11 cellular contexts compared by ENCODE assay signal in the genomic region with DNA sequence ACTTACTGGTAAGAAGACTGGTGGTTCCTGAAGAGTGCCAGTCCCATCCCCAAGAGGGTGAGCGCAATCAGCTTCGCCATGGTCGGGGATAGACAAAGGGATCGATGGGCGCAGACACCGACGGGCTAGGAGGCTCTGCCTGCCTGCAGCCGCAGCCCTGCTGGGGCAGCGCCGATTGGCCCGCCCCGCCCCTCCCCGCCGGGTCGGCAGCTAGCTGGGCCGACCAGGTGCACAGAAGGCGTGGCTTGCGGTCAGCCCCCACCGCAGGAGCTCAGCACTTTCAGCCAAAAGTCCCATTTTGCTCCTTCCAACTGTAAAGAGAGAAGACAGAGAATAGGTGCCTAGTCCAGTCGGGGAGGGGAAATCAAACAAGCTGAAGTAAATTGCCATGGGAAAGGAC. TPM values are rescaled to one million over a fixed set of nuclear protein-coding genes. Genes with fewer than 3 reads are reported as not detected.
A peak's percentile ranks its signal among the peaks of the same experiment; 100 is the strongest.
DNase-seq lines count a peak whose midpoint lies in the region; ATAC-seq and FAIRE-seq lines count a peak whose summit lies in the region.
"Had no signal": no experiment of that assay in that cellular context is flagged by ENCODE, and none has a peak within 500 bp of the region (broad histone marks: within the 10 kb centered on the region; RNA-seq: fewer than 3 reads in every experiment).

Gene PON1 (minus strand): TSS at position 137 of the 400 bp plus-strand sequence. CDS start 57 bp downstream, at position 80.

- no peak within 1 kb of the TSS for H3K27ac ChIP-seq in small intestine (ENCODE audit: low read depth in 1 of 2, low read length in 1 of 2)
- H3K27ac ChIP-seq: dorsolateral prefrontal cortex had no signal

- H3K4me3 ChIP-seq in small intestine (ENCODE audit: low read depth in 1 of 2, low read length in 2 of 2), result no peak within 1 kb of the TSS
- H3K4me3 ChIP-seq: dorsolateral prefrontal cortex had no signal

- H3K27me3 Mint-ChIP-seq in activated CD4-positive, alpha-beta memory T cell treated with anti-CD3 and anti-CD28 coated beads for 36 hours, result peaks cover 9% of the 10 kb centered on the region
- peaks cover 10% of the 10 kb centered on the region for H3K27me3 Mint-ChIP-seq in activated CD4-positive, alpha-beta memory T cell treated with anti-CD3 and anti-CD28 coated beads, Interleukin-2, amount 10 ng/mL, durations not matched to agents 7 days and 5 days
- peaks cover 19% of the 10 kb centered on the region for H3K27me3 Mint-ChIP-seq in activated naive CD8-positive, alpha-beta T cell treated with anti-CD3 and anti-CD28 coated beads for 36 hours

- no peaks in the 10 kb centered on the region for H3K27me3 ChIP-seq in small intestine (ENCODE audit: control insufficient read depth in 2 of 2, insufficient read depth in 2 of 2, low read length in 2 of 2)

- peak; percentile 43 for ATAC-seq in HG03565 (IDR thresholded peaks at IDR 0.05; ENCODE audit: unreplicated experiment)
- ATAC-seq: activated CD4-positive, CD25-positive, alpha-beta regulatory T cell treated with anti-CD3 and anti-CD28 coated beads, Interleukin-2, amount 50 U/mL, for 24 hours had no signal

- CTCF ChIA-PET in activated CD4-positive, alpha-beta memory T cell treated with anti-CD3 and anti-CD28 coated beads for 36 hours (lab: Charles Lee), result no interaction called here
- CTCF ChIA-PET in activated CD4-positive, alpha-beta memory T cell treated with anti-CD3 and anti-CD28 coated beads, Interleukin-2, amount 10 ng/mL, durations not matched to agents 7 days and 5 days (lab: Charles Lee), result no interaction called here

- no peaks in the 10 kb centered on the region for H3K4me1 Mint-ChIP-seq in activated CD4-positive, alpha-beta memory T cell treated with anti-CD3 and anti-CD28 coated beads for 36 hours (ENCODE audit: low read depth)
- H3K4me1 Mint-ChIP-seq in activated CD4-positive, alpha-beta memory T cell treated with anti-CD3 and anti-CD28 coated beads, Interleukin-2, amount 10 ng/mL, durations not matched to agents 7 days and 5 days, result no peaks in the 10 kb centered on the region
- peaks cover 7% of the 10 kb centered on the region for H3K4me1 Mint-ChIP-seq in activated naive CD8-positive, alpha-beta T cell treated with anti-CD3 and anti-CD28 coated beads for 36 hours

- no peak for FAIRE-seq in small intestine (lab: Jason Lieb, UNC)

- in situ Hi-C loops in G401 (cut with HindIII; ENCODE audit: low sequenced_read_pairs), result no loop called here

- peaks cover 0 to 2% of the 10 kb centered on the region in 2 donors for H3K4me1 ChIP-seq in small intestine (ENCODE audit: control insufficient read depth in 2 of 2, insufficient read depth in 1 of 2, low read depth in 1 of 2, low read length in 1 of 2)

- no peaks in the 10 kb centered on the region for H3K9me3 Mint-ChIP-seq in activated CD4-positive, alpha-beta memory T cell treated with anti-CD3 and anti-CD28 coated beads for 36 hours
- no peaks in the 10 kb centered on the region for H3K9me3 Mint-ChIP-seq in activated CD4-positive, alpha-beta memory T cell treated with anti-CD3 and anti-CD28 coated beads, Interleukin-2, amount 10 ng/mL, durations not matched to agents 7 days and 5 days
- peaks cover 3% of the 10 kb centered on the region for H3K9me3 Mint-ChIP-seq in activated naive CD8-positive, alpha-beta T cell treated with anti-CD3 and anti-CD28 coated beads for 36 hours

- H3K36me3 Mint-ChIP-seq in activated CD4-positive, alpha-beta memory T cell treated with anti-CD3 and anti-CD28 coated beads for 36 hours, result no peaks in the 10 kb centered on the region
- no peaks in the 10 kb centered on the region for H3K36me3 Mint-ChIP-seq in activated CD4-positive, alpha-beta memory T cell treated with anti-CD3 and anti-CD28 coated beads, Interleukin-2, amount 10 ng/mL, durations not matched to agents 7 days and 5 days (ENCODE audit: low read depth)
- peaks cover 2% of the 10 kb centered on the region for H3K36me3 Mint-ChIP-seq in activated naive CD8-positive, alpha-beta T cell treated with anti-CD3 and anti-CD28 coated beads for 36 hours

- no peak within 1 kb of the TSS for H3K27ac Mint-ChIP-seq in activated CD4-positive, alpha-beta memory T cell treated with anti-CD3 and anti-CD28 coated beads for 36 hours
- no peak within 1 kb of the TSS for H3K27ac Mint-ChIP-seq in activated CD4-positive, alpha-beta memory T cell treated with anti-CD3 and anti-CD28 coated beads, Interleukin-2, amount 10 ng/mL, durations not matched to agents 7 days and 5 days
- H3K27ac Mint-ChIP-seq in activated naive CD8-positive, alpha-beta T cell treated with anti-CD3 and anti-CD28 coated beads for 36 hours, result no peak within 1 kb of the TSS

- DNase-seq in activated CD4-positive, alpha-beta memory T cell treated with anti-CD3 and anti-CD28 coated beads for 36 hours, result peak; percentile 26
- DNase-seq in activated CD4-positive, alpha-beta memory T cell treated with anti-CD3 and anti-CD28 coated beads, Interleukin-2, amount 10 ng/mL, durations not matched to agents 7 days and 5 days, result no peak
- DNase-seq in activated naive CD8-positive, alpha-beta T cell treated with anti-CD3 and anti-CD28 coated beads for 36 hours, result peak; percentile 22
- DNase-seq in small intestine, result peak; percentile 20
- no peak for DNase-seq in NCI-H446 treated with DMSO at 0.1 percent for 48 hours (lab: John Stamatoyannopoulos, UW)
- DNase-seq in GM19240 (ENCODE audit: insufficient read length, low spot score), result no peak
- no peak for DNase-seq in G401 (ENCODE audit: low spot score)
- DNase-seq: dorsolateral prefrontal cortex, NCI-H1105 treated with DMSO at 0.1 percent for 48 hours had no signal

- no peaks in the 10 kb centered on the region for H3K36me3 ChIP-seq in small intestine (ENCODE audit: control insufficient read depth in 2 of 2, insufficient read depth in 2 of 2, low read length in 2 of 2)

- intact Hi-C loops in activated CD4-positive, alpha-beta memory T cell treated with anti-CD3 and anti-CD28 coated beads for 36 hours (cut with micrococcal nuclease), result no loop called here

- WGBS in small intestine, 3 donors, result 18 to 36% (median 22%) methylated on average over 12 to 20 of the region's 20 CpGs

- H3K4me3 Mint-ChIP-seq in activated CD4-positive, alpha-beta memory T cell treated with anti-CD3 and anti-CD28 coated beads for 36 hours, result no peak within 1 kb of the TSS
- no peak within 1 kb of the TSS for H3K4me3 Mint-ChIP-seq in activated CD4-positive, alpha-beta memory T cell treated with anti-CD3 and anti-CD28 coated beads, Interleukin-2, amount 10 ng/mL, durations not matched to agents 7 days and 5 days
- no peak within 1 kb of the TSS for H3K4me3 Mint-ChIP-seq in activated naive CD8-positive, alpha-beta T cell treated with anti-CD3 and anti-CD28 coated beads for 36 hours

- POLR2A ChIA-PET in activated CD4-positive, alpha-beta memory T cell treated with anti-CD3 and anti-CD28 coated beads for 36 hours (lab: Charles Lee), result interaction anchor here (0.6 kb wide), 1 partner anchor 116 kb away, joined by 3 read pairs; no protein-coding TSS in a partner anchor
- POLR2A ChIA-PET in activated CD4-positive, alpha-beta memory T cell treated with anti-CD3 and anti-CD28 coated beads, Interleukin-2, amount 10 ng/mL, durations not matched to agents 7 days and 5 days (lab: Charles Lee), result no interaction called here

- no peaks in the 10 kb centered on the region for H3K9me3 ChIP-seq in small intestine (ENCODE audit: control insufficient read depth, low read depth)

RNA-seq across cellular contexts. Expression of gene PON1, which starts in this region (rescaled TPM):
- total RNA-seq in activated CD4-positive, alpha-beta memory T cell treated with anti-CD3 and anti-CD28 coated beads for 36 hours, result not detected
- not detected for total RNA-seq in activated CD4-positive, alpha-beta memory T cell treated with anti-CD3 and anti-CD28 coated beads, Interleukin-2, amount 10 ng/mL, durations not matched to agents 7 days and 5 days
- total RNA-seq in activated naive CD8-positive, alpha-beta T cell treated with anti-CD3 and anti-CD28 coated beads for 36 hours, result not detected
- under 1 TPM in 1 of 3 donors, not detected in 2; 0.04 TPM for polyA plus RNA-seq in small intestine
- total RNA-seq in G401 (2014; rRNA removed; shearing (Covaris generic)), result not detected in 2 replicates

Comparison
In these comparisons a context has a peak if more than half of its experiments do, and no peak if none do; other contexts are left out.
1. Peak in DNase-seq in activated CD4-positive, alpha-beta memory T cell treated with anti-CD3 and anti-CD28 coated beads for 36 hours; RNA of the gene not detected or under 1 TPM.
2. Peak in DNase-seq in activated naive CD8-positive, alpha-beta T cell treated with anti-CD3 and anti-CD28 coated beads for 36 hours; RNA of the gene not detected or under 1 TPM.
3. Peak in DNase-seq in small intestine; RNA of the gene not detected or under 1 TPM.